Comparison of ENCODE assay signal across 21 cellular contexts in genomic region chr15:83746231-83746630, GRCh38.
DNase-seq lines count a peak whose midpoint lies in the region; ATAC-seq and TF ChIP-seq lines count a peak whose summit lies in the region.
"Had no signal": no experiment of that assay in that cellular context is flagged by ENCODE, and none has a peak within 500 bp of the region (broad histone marks: within the 10 kb centered on the region; RNA-seq: fewer than 3 reads in every experiment).

No MANE protein-coding gene starts in this region.

- no peak overlapping the region for H3K9ac ChIP-seq in muscle layer of colon (ENCODE audit: low read length)
- H3K9ac ChIP-seq: neural progenitor cell had no signal

- TF ChIP-seq CTCF in Calu3 (IDR thresholded peaks at IDR 0.05; ENCODE audit: unreplicated experiment) (no peak), brain microvascular endothelial cell (IDR thresholded peaks at IDR 0.05; ENCODE audit: low read depth, low read length, missing control alignments) (no peak)

- peak; percentile 38 for DNase-seq in Calu3
- DNase-seq in NCI-H748 (lab: John Stamatoyannopoulos, UW; ENCODE audit: unreplicated experiment) = peak; percentile 62
- peak; percentile 79 for DNase-seq in epithelial cell of prostate (ENCODE audit: low read depth, low spot score)
- no peak for DNase-seq in brain microvascular endothelial cell
- no peak for DNase-seq in NCI-H2196 (lab: John Stamatoyannopoulos, UW; ENCODE audit: unreplicated experiment)
- DNase-seq: activated CD4-positive, alpha-beta memory T cell treated with anti-CD3 and anti-CD28 coated beads, Interleukin-2, amount 10 ng/mL, durations not matched to agents 7 days and 5 days; activated CD8-positive, alpha-beta memory T cell treated with anti-CD3 and anti-CD28 coated beads, Interleukin-2, amount 50 U/mL, for 4 hours; activated naive CD4-positive, alpha-beta T cell; activated naive CD8-positive, alpha-beta T cell treated with anti-CD3 and anti-CD28 coated beads, Interleukin-2, amount 50 U/mL, for 24 hours; cerebellar nuclear complex; dermis blood vessel endothelial cell; endodermal cell; left lung; pancreas; spleen; stimulated activated CD4-positive, alpha-beta T cell treated with anti-CD3 and anti-CD28 coated beads, Interleukin-2, amount 100 ng/mL, for 48 hours; stomach had no signal

- H3K4me1 ChIP-seq in muscle layer of colon (ENCODE audit: insufficient read depth, low read length) = peaks cover 23% of the 10 kb centered on the region
- H3K4me1 ChIP-seq: neural progenitor cell, pancreas had no signal

- CTCF ChIA-PET in Calu3 (lab: Charles Lee) = interaction anchor here (0.6 to 1.7 kb wide), 5 partner anchors 12 to 1535 kb away, joined by 3 to 18 read pairs (median 4); no protein-coding TSS in a partner anchor

- in situ Hi-C loops in brain microvascular endothelial cell (cut with HindIII; ENCODE audit: low pct_ligation_motif_present, low sequenced_read_pairs) = no loop called here

- H3K36me3 ChIP-seq in muscle layer of colon (ENCODE audit: insufficient read depth, low read length) (no peaks in the 10 kb centered on the region), brain microvascular endothelial cell (replicated peaks) (no peaks in the 10 kb centered on the region)
- H3K36me3 ChIP-seq: left lung, neural progenitor cell, pancreas, spleen, tibial nerve had no signal

- no peaks in the 10 kb centered on the region for H3K27me3 ChIP-seq in muscle layer of colon (ENCODE audit: control insufficient read depth in 1 of 2, insufficient read depth in 2 of 2, low read length in 2 of 2)
- no peaks in the 10 kb centered on the region for H3K27me3 ChIP-seq in brain microvascular endothelial cell (replicated peaks)
- H3K27me3 ChIP-seq: left lung, neural progenitor cell, pancreas, spleen, stomach, tibial nerve had no signal

- H3K27me3 Mint-ChIP-seq in Calu3 (ENCODE audit: unreplicated experiment) = no peaks in the 10 kb centered on the region
- H3K27me3 Mint-ChIP-seq: activated CD4-positive, alpha-beta memory T cell treated with anti-CD3 and anti-CD28 coated beads, Interleukin-2, amount 10 ng/mL, durations not matched to agents 7 days and 5 days; activated naive CD8-positive, alpha-beta T cell treated with anti-CD3 and anti-CD28 coated beads, Interleukin-2, amount 50 U/mL, for 24 hours had no signal

- H3K27ac ChIP-seq in epithelial cell of prostate (peak overlapping the region; percentile 65), muscle layer of colon (ENCODE audit: low read depth, low read length) (peak overlapping the region; percentile 43), brain microvascular endothelial cell (no peak overlapping the region)
- H3K27ac ChIP-seq: left lung, neural progenitor cell, pancreas had no signal

- H3K27ac Mint-ChIP-seq in Calu3 (ENCODE audit: unreplicated experiment) = no peak overlapping the region
- H3K27ac Mint-ChIP-seq: activated CD4-positive, alpha-beta memory T cell treated with anti-CD3 and anti-CD28 coated beads, Interleukin-2, amount 10 ng/mL, durations not matched to agents 7 days and 5 days; activated naive CD8-positive, alpha-beta T cell treated with anti-CD3 and anti-CD28 coated beads, Interleukin-2, amount 50 U/mL, for 24 hours; endodermal cell; neural progenitor cell had no signal

- H3K4me3 ChIP-seq in muscle layer of colon (ENCODE audit: low read depth in 1 of 2, low read length in 2 of 2) (no peak overlapping the region), brain microvascular endothelial cell (ENCODE audit: low read depth, low read length) (no peak overlapping the region)
- H3K4me3 ChIP-seq: left lung, neural progenitor cell, pancreas, stomach, tibial nerve had no signal

- peaks cover 12% of the 10 kb centered on the region for H3K4me1 Mint-ChIP-seq in Calu3 (ENCODE audit: low read depth, unreplicated experiment)
- H3K4me1 Mint-ChIP-seq: activated CD4-positive, alpha-beta memory T cell treated with anti-CD3 and anti-CD28 coated beads, Interleukin-2, amount 10 ng/mL, durations not matched to agents 7 days and 5 days; activated naive CD8-positive, alpha-beta T cell treated with anti-CD3 and anti-CD28 coated beads, Interleukin-2, amount 50 U/mL, for 24 hours; endodermal cell; neural progenitor cell had no signal

- intact Hi-C loops in Calu3 (cut with micrococcal nuclease; ENCODE audit: unreplicated experiment) = loop anchor here (2.0 to 5.0 kb wide), 4 partner anchors 13 to 307 kb away; partner anchors contain the start of gene ADAMTSL3

- no TSS peak for BruUV-seq in Calu3 (replicated peaks; lab: Mats Ljungman, UMichigan)

- no peak for ATAC-seq in HG03135 (IDR thresholded peaks at IDR 0.05; ENCODE audit: unreplicated experiment)
- ATAC-seq: activated naive CD8-positive, alpha-beta T cell treated with anti-CD3 and anti-CD28 coated beads, Interleukin-2, amount 50 U/mL, for 24 hours had no signal

- no peak overlapping the region for H3K4me3 Mint-ChIP-seq in Calu3 (ENCODE audit: low read depth, unreplicated experiment)
- H3K4me3 Mint-ChIP-seq: activated CD4-positive, alpha-beta memory T cell treated with anti-CD3 and anti-CD28 coated beads, Interleukin-2, amount 10 ng/mL, durations not matched to agents 7 days and 5 days; activated naive CD8-positive, alpha-beta T cell treated with anti-CD3 and anti-CD28 coated beads, Interleukin-2, amount 50 U/mL, for 24 hours; endodermal cell; neural progenitor cell had no signal

- H3K9me3 ChIP-seq in muscle layer of colon (ENCODE audit: low read length) = no peaks in the 10 kb centered on the region
- H3K9me3 ChIP-seq: left lung, pancreas, spleen, stomach had no signal

- no peaks in the 10 kb centered on the region for H3K9me3 Mint-ChIP-seq in Calu3 (ENCODE audit: low read depth, unreplicated experiment)
- H3K9me3 Mint-ChIP-seq: activated naive CD8-positive, alpha-beta T cell treated with anti-CD3 and anti-CD28 coated beads, Interleukin-2, amount 50 U/mL, for 24 hours; neural progenitor cell had no signal

- H3K36me3 Mint-ChIP-seq in Calu3 (ENCODE audit: insufficient read depth, unreplicated experiment) = no peaks in the 10 kb centered on the region
- H3K36me3 Mint-ChIP-seq: neural progenitor cell had no signal

Comparison
In these comparisons a context has a peak if more than half of its experiments do, and no peak if none do; other contexts are left out.
1. DNase-seq: peak in Calu3 (single experiment), NCI-H748 (single experiment) and epithelial cell of prostate (single experiment); none in brain microvascular endothelial cell (single experiment) and NCI-H2196 (single experiment).